ENCODE assay signal across 1 cellular context in the genomic region with DNA sequence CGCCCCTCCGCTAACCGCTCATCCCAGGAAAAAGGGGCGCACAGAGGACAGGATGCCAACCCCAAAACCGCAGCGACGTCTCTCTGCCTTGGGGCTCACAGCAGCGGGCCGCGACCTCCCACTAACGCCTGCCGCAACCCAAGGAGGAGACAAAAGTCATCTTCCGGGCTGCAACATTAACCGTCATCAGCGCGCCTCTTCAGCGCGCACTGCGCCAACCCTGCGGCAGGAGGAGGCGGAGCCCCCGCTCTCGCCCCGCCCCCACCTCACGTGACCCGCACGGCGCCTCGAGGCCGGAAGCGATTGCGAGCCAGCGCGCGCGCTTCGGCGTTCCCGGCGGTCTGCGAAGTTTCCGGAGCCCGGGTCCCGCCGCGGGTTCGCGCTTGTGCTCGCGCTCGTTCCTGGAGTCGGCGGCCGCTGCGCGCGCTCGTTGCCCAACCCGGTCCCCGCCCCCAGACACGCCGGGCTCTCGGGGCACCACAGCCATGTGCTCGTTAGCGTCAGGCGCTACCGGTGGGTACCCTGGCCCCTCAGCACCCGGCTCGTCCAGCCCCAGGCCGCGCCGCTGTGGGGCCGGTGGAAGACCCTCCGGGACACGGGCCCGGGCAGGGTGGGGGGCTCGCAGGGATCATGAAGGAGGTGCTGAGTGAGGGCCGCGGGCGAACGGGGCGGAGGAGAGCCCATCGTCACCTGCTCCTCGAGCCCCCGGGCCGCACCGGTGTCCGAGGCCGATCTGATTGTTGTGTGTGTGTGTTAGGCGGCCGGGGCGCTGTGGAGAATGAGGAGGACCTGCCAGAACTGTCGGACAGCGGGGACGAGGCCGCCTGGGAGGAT.
TF ChIP-seq lines count a peak whose summit lies in the region.

Gene PRMT3 (plus strand): TSS at position 455 of the 834 bp plus-strand sequence. CDS start 31 bp downstream, at position 486.

TF ChIP-seq in WTC11, 78 proteins besides CTCF, POLR2A, EP300 and RAD21 (continued from another document):
- TF ChIP-seq PRDM15 (CRISPR knock-in tag; IDR thresholded peaks at IDR 0.05) (no peak), TP53 (CRISPR knock-in tag; IDR thresholded peaks at IDR 0.05) (no peak)
- TF ChIP-seq, protein P1, sequence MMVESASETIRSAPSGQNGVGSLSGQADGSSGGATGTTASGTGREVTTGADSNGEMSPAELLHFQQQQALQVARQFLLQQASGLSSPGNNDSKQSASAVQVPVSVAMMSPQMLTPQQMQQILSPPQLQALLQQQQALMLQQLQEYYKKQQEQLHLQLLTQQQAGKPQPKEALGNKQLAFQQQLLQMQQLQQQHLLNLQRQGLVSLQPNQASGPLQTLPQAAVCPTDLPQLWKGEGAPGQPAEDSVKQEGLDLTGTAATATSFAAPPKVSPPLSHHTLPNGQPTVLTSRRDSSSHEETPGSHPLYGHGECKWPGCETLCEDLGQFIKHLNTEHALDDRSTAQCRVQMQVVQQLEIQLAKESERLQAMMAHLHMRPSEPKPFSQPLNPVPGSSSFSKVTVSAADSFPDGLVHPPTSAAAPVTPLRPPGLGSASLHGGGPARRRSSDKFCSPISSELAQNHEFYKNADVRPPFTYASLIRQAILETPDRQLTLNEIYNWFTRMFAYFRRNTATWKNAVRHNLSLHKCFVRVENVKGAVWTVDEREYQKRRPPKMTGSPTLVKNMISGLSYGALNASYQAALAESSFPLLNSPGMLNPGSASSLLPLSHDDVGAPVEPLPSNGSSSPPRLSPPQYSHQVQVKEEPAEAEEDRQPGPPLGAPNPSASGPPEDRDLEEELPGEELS (CRISPR knock-in tag; IDR thresholded peaks at IDR 0.05), result peak; percentile 53
